In the genomic region with DNA sequence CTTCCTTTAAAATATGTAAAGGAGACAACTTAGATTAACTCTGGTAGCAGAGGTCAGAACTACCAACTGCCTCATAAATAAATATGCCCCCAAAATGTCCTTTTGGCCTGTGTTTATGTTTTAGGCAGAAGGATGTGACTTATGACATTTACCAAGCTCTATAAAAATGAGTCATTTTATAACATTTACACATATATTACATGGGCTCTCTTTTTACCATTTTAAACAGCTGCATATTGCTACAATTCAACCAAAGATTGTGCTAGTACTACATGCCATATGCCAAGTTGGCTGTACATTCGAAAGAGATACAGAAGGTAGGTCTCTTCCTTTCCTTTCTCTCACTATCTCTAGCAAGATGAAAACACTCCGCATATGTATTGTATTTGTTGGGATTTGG, we compare ENCODE assay signal across 1 cellular context.
TF ChIP-seq lines count a peak whose summit lies in the region.

No MANE protein-coding gene starts in this region.

TF ChIP-seq in endothelial cell of umbilical vein, 7 proteins besides CTCF, POLR2A, EP300 and RAD21:
- TF ChIP-seq GATA2 (IDR thresholded peaks at IDR 0.05; ENCODE audit: insufficient read depth, insufficient read length, low read depth, low read length): no peak
- TF ChIP-seq POLR2AphosphoS5 (IDR thresholded peaks at IDR 0.05; ENCODE audit: insufficient read depth, low read depth, low read length): peak; percentile 32
- TF ChIP-seq, protein P1, sequence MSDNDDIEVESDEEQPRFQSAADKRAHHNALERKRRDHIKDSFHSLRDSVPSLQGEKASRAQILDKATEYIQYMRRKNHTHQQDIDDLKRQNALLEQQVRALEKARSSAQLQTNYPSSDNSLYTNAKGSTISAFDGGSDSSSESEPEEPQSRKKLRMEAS (IDR thresholded peaks at IDR 0.05; ENCODE audit: insufficient read depth, insufficient read length): no peak
- TF ChIP-seq JUN (IDR thresholded peaks at IDR 0.05; ENCODE audit: borderline replicate concordance, insufficient read depth, insufficient read length, low read depth): no peak
- TF ChIP-seq EZH2 (IDR thresholded peaks at IDR 0.05; ENCODE audit: borderline replicate concordance, low read depth, low read length, severe bottlenecking): no peak
- TF ChIP-seq FOS (IDR thresholded peaks at IDR 0.05; ENCODE audit: borderline replicate concordance, insufficient read depth, low read length): peak; percentile 50
- no peak for TF ChIP-seq MYC (IDR thresholded peaks at IDR 0.05; ENCODE audit: low read depth, low read length)
